17 cellular contexts compared by ENCODE assay signal in the genomic region with DNA sequence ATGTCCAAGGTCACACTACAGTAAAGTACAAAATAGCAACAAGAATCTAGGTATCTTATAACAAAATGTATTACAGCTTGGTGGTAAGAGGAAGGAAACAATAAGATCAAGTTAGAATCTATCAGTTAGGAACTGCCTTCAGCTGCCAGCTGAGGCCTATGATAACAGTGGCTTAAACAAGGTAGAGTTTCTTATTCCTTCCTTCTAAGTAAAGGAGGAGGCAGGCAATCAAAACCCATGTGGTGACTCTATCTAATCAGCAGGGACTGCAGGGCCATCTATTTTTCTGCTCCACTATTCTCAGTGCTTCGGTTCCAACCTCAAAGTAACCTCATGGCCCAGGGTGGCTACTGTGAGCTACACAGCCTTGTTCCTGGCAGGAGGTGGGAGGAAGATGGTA. TPM values are rescaled to one million over a fixed set of nuclear protein-coding genes. Genes with fewer than 3 reads are reported as not detected.
DNase-seq lines count a peak whose midpoint lies in the region; ATAC-seq and TF ChIP-seq lines count a peak whose summit lies in the region.
"Had no signal": no experiment of that assay in that cellular context is flagged by ENCODE, and none has a peak within 500 bp of the region (broad histone marks: within the 10 kb centered on the region; RNA-seq: fewer than 3 reads in every experiment).

No MANE protein-coding gene starts in this region.

- H3K4me1 ChIP-seq in SK-N-SH (ENCODE audit: control insufficient read depth in 1 of 2, insufficient read depth in 2 of 2, low read depth in 1 of 2, low read length in 1 of 2): peaks cover 0 to 12% of the 10 kb centered on the region in 2 experiments; a peak in 1 of 4 replicates
- peaks cover 26% of the 10 kb centered on the region for H3K4me1 ChIP-seq in mucosa of descending colon (ENCODE audit: low read depth)
- peaks cover 11 to 62% (median 41%) of the 10 kb centered on the region in 4 donors for H3K4me1 ChIP-seq in transverse colon

- no peaks in the 10 kb centered on the region for H3K9me2 ChIP-seq in SK-N-SH

- H3K36me3 ChIP-seq in SK-N-SH (replicated peaks in 1 of 2; ENCODE audit: control insufficient read depth in 1 of 2, insufficient read depth in 2 of 2, low read length in 1 of 2) (peaks cover 0 to 2% of the 10 kb centered on the region in 2 experiments), mucosa of descending colon (ENCODE audit: low read depth) (no peaks in the 10 kb centered on the region), transverse colon (no peaks in the 10 kb centered on the region), brain microvascular endothelial cell (replicated peaks) (no peaks in the 10 kb centered on the region)

- H3K27ac ChIP-seq in SK-N-SH (ENCODE audit: low read depth in 2 of 2, low read length in 1 of 2) (peak overlapping the region in 1 of 2 experiments; percentile 23; a peak in 1 of 4 replicates), epithelial cell of prostate (peak overlapping the region; percentile 64), transverse colon (peak overlapping the region; percentile 35 to 54 (median 48)), brain microvascular endothelial cell (no peak overlapping the region)

- DNase-seq in SK-N-SH: no peak
- no peak for DNase-seq in epithelial cell of prostate (ENCODE audit: low read depth, low spot score)
- no peak for DNase-seq in mucosa of descending colon
- no peak for DNase-seq in transverse colon
- DNase-seq in brain microvascular endothelial cell: no peak
- DNase-seq in T-helper 2 cell: no peak
- no peak for DNase-seq in G401 (ENCODE audit: low spot score)
- DNase-seq: activated CD4-positive, alpha-beta T cell treated with anti-CD3 and anti-CD28 coated beads, Interleukin-2, amount 50 U/mL, for 4 hours; activated T-cell treated with anti-CD3 and anti-CD28 coated beads, Interleukin-2, amount 50 U/mL, for 48 hours; CD8-positive, alpha-beta T cell; KG1; NCI-H1436 had no signal

- ATAC-seq in mucosa of descending colon: peak; percentile 7
- no peak for ATAC-seq in GM18867 (IDR thresholded peaks at IDR 0.05; ENCODE audit: unreplicated experiment)
- ATAC-seq: CD8-positive, alpha-beta T cell; GM12878 had no signal

- no peaks in the 10 kb centered on the region for H4K20me1 ChIP-seq in SK-N-SH (ENCODE audit: insufficient read depth)

- WGBS in SK-N-SH (ENCODE audit: low lambda C conversion rate): 100% methylated on average over 1 of the region's 1 CpG
- WGBS in transverse colon (ENCODE audit: low coverage in 1 of 2), 2 donors: 71 to 83% methylated on average over 1 of the region's 1 CpG

- no peak for TF ChIP-seq EP300 in SK-N-SH (IDR thresholded peaks at IDR 0.05; ENCODE audit: borderline replicate concordance in 1 of 2, low read depth in 1 of 2, low read length in 1 of 2)
- no peak for TF ChIP-seq EP300 in transverse colon (IDR thresholded peaks at IDR 0.05; ENCODE audit: low read depth)

- POLR2A ChIA-PET in SK-N-SH (lab: Yijun Ruan, JAX): no interaction called here

- TF ChIP-seq RAD21 in SK-N-SH (IDR thresholded peaks at IDR 0.05; ENCODE audit: low read length): no peak

- no peak for TF ChIP-seq CTCF in SK-N-SH (IDR thresholded peaks at IDR 0.05)
- no peak for TF ChIP-seq CTCF in mucosa of descending colon (IDR thresholded peaks at IDR 0.05)
- no peak for TF ChIP-seq CTCF in transverse colon (IDR thresholded peaks at IDR 0.05)
- TF ChIP-seq CTCF in brain microvascular endothelial cell (IDR thresholded peaks at IDR 0.05; ENCODE audit: low read depth, low read length, missing control alignments): no peak

- CTCF ChIA-PET in SK-N-SH (lab: Yijun Ruan, JAX): interaction anchor here (1.1 to 1.9 kb wide), 3 partner anchors 9 to 38 kb away, joined by 3 to 6 read pairs (median 4); a partner anchor contains a TSS

- in situ Hi-C loops in transverse colon (cut with MboI; ENCODE audit: low pct_ligation_motif_present in 1 of 4, low pct_unique_long_range_greater_than_20kb in 1 of 4, low sequenced_read_pairs in 3 of 4) (no loop called here), brain microvascular endothelial cell (cut with HindIII; ENCODE audit: low pct_ligation_motif_present, low sequenced_read_pairs) (no loop called here), G401 (cut with HindIII; ENCODE audit: low sequenced_read_pairs) (no loop called here)

- no peak overlapping the region for H3K9ac ChIP-seq in SK-N-SH

- no peaks in the 10 kb centered on the region for H3K9me3 ChIP-seq in SK-N-SH
- H3K9me3 ChIP-seq in mucosa of descending colon: no peaks in the 10 kb centered on the region
- H3K9me3 ChIP-seq in transverse colon: no peaks in the 10 kb centered on the region

- peaks cover 84% of the 10 kb centered on the region for H3K79me2 ChIP-seq in SK-N-SH (ENCODE audit: insufficient read depth)

- peaks cover 8% of the 10 kb centered on the region for H3F3A ChIP-seq in SK-N-SH (replicated peaks; ENCODE audit: insufficient read depth)

- no peak for TF ChIP-seq POLR2A in transverse colon (IDR thresholded peaks at IDR 0.05)

- intact Hi-C loops in mucosa of descending colon (cut with DNase I, micrococcal nuclease): no loop called here
- intact Hi-C loops in transverse colon (cut with DNase I; ENCODE audit: low total_unique reads): loop anchor here (10.0 kb wide), 1 partner anchor 1460 kb away; a partner anchor contains a TSS

- no peak overlapping the region for H2AFZ ChIP-seq in SK-N-SH (ENCODE audit: low read depth)

- H3K27me3 ChIP-seq in SK-N-SH (ENCODE audit: insufficient read depth): no peaks in the 10 kb centered on the region
- H3K27me3 ChIP-seq in transverse colon: no peaks in the 10 kb centered on the region
- H3K27me3 ChIP-seq in brain microvascular endothelial cell (replicated peaks): no peaks in the 10 kb centered on the region

- H3K4me3 ChIP-seq in SK-N-SH (ENCODE audit: low read depth in 2 of 2, low read length in 1 of 2): no peak overlapping the region
- H3K4me3 ChIP-seq in mucosa of descending colon: no peak overlapping the region
- H3K4me3 ChIP-seq in transverse colon: no peak overlapping the region
- H3K4me3 ChIP-seq in brain microvascular endothelial cell (ENCODE audit: low read depth, low read length): no peak overlapping the region
- H3K4me3 ChIP-seq: GM12878 had no signal

- peak overlapping the region; percentile 31 for H3K4me2 ChIP-seq in SK-N-SH

TF ChIP-seq in SK-N-SH, 30 proteins besides CTCF, POLR2A, EP300 and RAD21 (continues in another document):
- TF ChIP-seq POLR2AphosphoS5 (IDR thresholded peaks at IDR 0.05; ENCODE audit: low read depth, low read length) (no peak), TEAD4 (IDR thresholded peaks at IDR 0.05; ENCODE audit: borderline replicate concordance, insufficient read depth) (no peak), GATA2 (CRISPR knock-in tag; IDR thresholded peaks at IDR 0.05) (no peak), TAF1 (IDR thresholded peaks at IDR 0.05; ENCODE audit: borderline replicate concordance, low read depth, low read length) (no peak), YY1 (IDR thresholded peaks at IDR 0.05; ENCODE audit: low read depth) (no peak), NRF1 (IDR thresholded peaks at IDR 0.05; ENCODE audit: low read depth, low read length) (no peak), ELF1 (IDR thresholded peaks at IDR 0.05) (no peak), TCF12 (IDR thresholded peaks at IDR 0.05) (no peak), SMC3 (IDR thresholded peaks at IDR 0.05; ENCODE audit: low read depth, low read length) (no peak), EZH2phosphoT487 (IDR thresholded peaks at IDR 0.05; ENCODE audit: borderline replicate concordance, low read depth) (no peak), FOXJ3 (CRISPR knock-in tag; IDR thresholded peaks at IDR 0.05) (no peak), RFX5 (IDR thresholded peaks at IDR 0.05; ENCODE audit: low read length) (no peak), MEF2A (IDR thresholded peaks at IDR 0.05; ENCODE audit: borderline replicate concordance, low read depth) (no peak), GABPA (IDR thresholded peaks at IDR 0.05; ENCODE audit: low read depth) (no peak), FOXM1 (IDR thresholded peaks at IDR 0.05; ENCODE audit: low read depth) (no peak)
- TF ChIP-seq, protein P1, sequence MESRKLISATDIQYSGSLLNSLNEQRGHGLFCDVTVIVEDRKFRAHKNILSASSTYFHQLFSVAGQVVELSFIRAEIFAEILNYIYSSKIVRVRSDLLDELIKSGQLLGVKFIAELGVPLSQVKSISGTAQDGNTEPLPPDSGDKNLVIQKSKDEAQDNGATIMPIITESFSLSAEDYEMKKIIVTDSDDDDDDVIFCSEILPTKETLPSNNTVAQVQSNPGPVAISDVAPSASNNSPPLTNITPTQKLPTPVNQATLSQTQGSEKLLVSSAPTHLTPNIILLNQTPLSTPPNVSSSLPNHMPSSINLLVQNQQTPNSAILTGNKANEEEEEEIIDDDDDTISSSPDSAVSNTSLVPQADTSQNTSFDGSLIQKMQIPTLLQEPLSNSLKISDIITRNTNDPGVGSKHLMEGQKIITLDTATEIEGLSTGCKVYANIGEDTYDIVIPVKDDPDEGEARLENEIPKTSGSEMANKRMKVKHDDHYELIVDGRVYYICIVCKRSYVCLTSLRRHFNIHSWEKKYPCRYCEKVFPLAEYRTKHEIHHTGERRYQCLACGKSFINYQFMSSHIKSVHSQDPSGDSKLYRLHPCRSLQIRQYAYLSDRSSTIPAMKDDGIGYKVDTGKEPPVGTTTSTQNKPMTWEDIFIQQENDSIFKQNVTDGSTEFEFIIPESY (IDR thresholded peaks at IDR 0.05; ENCODE audit: borderline replicate concordance, low read depth): no peak
- TF ChIP-seq, protein P2, sequence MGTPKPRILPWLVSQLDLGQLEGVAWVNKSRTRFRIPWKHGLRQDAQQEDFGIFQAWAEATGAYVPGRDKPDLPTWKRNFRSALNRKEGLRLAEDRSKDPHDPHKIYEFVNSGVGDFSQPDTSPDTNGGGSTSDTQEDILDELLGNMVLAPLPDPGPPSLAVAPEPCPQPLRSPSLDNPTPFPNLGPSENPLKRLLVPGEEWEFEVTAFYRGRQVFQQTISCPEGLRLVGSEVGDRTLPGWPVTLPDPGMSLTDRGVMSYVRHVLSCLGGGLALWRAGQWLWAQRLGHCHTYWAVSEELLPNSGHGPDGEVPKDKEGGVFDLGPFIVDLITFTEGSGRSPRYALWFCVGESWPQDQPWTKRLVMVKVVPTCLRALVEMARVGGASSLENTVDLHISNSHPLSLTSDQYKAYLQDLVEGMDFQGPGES (IDR thresholded peaks at IDR 0.05; ENCODE audit: low read depth, low read length): no peak

RNA-seq across cellular contexts. Expression of a gene that starts 10.9 kb away (rescaled TPM):
- 7.1 and 9.6 TPM in 2 replicates for polyA plus RNA-seq in SK-N-SH (2012; rRNA removed)
- polyA plus RNA-seq in SK-N-SH (2012; cell fraction: cytosol; rRNA removed): 9.2 and 10.8 TPM in 2 replicates
- 9.2 and 15.4 TPM in 2 replicates for polyA plus RNA-seq in SK-N-SH (2012; cell fraction: nucleus; rRNA removed)
- total RNA-seq in mucosa of descending colon (100 to 1,000 TPM in 2 of 3 donors, 10 to 100 TPM in 1; 97.5 to 140 (median 102) TPM), transverse colon (100 to 1,000 TPM; 117 to 201 (median 130) TPM)
- 17.7 and 23.3 TPM in 2 replicates for total RNA-seq in G401 (2014; rRNA removed; shearing (Covaris generic))

RNA-seq across cellular contexts. Expression of a gene that starts 37.5 kb away (rescaled TPM):
- polyA plus RNA-seq in SK-N-SH (2012; rRNA removed): not detected in 2 replicates
- polyA plus RNA-seq in SK-N-SH (2012; cell fraction: cytosol; rRNA removed): not detected in 2 replicates
- not detected in 2 replicates for polyA plus RNA-seq in SK-N-SH (2012; cell fraction: nucleus; rRNA removed)
- total RNA-seq in mucosa of descending colon (not detected), transverse colon (not detected)
- not detected in 2 replicates for total RNA-seq in G401 (2014; rRNA removed; shearing (Covaris generic))
- total RNA-seq: CD8-positive, alpha-beta T cell; dermis microvascular lymphatic vessel endothelial cell; GM12878; NCI-H460; posterior vena cava had no signal
- polyA plus RNA-seq: GM12878 had no signal
